ENCODE assay signal across 9 cellular contexts in the genomic region with DNA sequence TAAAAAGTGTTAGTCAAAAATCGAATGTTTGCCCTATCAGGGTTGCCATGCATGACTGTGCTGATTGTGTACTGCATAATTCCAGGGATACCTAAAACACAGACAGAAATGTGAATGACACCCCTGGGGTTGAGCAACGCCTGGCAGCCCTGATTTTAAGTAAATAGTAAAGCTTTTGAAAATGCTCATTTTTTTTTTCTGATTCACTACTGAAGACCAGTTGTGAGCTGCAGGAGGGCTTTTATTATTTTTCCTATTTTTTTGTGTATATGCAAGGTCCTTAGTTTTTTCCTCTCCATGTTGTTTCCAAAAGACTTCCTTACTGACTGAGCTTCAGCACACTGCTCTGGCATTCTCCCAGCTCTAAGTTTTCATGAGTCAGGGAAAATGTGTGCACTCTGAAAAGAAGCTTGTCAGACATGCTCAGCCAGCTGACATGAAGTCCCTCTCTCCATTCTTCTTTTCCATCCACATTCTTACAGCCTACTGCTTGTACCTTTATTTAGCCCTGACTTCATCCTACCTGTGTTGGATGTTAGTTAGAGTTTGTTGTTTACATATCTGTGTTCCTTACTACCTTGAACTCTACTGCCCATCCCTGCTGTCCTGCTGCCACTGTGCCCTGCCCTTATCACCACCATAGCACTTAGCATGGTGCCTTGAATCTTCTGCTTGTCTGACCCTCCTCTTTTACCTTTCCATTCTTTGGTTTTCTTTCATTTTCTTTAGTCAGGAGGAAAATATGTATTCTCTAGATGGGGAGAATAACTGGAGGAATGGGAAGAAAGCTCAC.
DNase-seq lines count a peak whose midpoint lies in the region; ATAC-seq, FAIRE-seq and TF ChIP-seq lines count a peak whose summit lies in the region.
"Had no signal": no experiment of that assay in that cellular context is flagged by ENCODE, and none has a peak within 500 bp of the region (broad histone marks: within the 10 kb centered on the region; RNA-seq: fewer than 3 reads in every experiment).

No MANE protein-coding gene starts in this region.

- ATAC-seq in K562, result no peak
- ATAC-seq in CD4-positive, alpha-beta T cell (ENCODE audit: poor library complexity), result no peak
- no peak for ATAC-seq in GM18858 (IDR thresholded peaks at IDR 0.05; ENCODE audit: unreplicated experiment)

- no peak overlapping the region for H3K9ac ChIP-seq in K562 (ENCODE audit: insufficient read depth in 1 of 2, low read depth in 2 of 2, low read length in 2 of 2)

- H3K9me1 ChIP-seq in K562 (ENCODE audit: control insufficient read depth, insufficient read depth, low read length), result no peaks in the 10 kb centered on the region

- H3K9me3 Mint-ChIP-seq in immature natural killer cell, result no peaks in the 10 kb centered on the region
- no peaks in the 10 kb centered on the region for H3K9me3 Mint-ChIP-seq in CD4-positive, alpha-beta T cell

- no peak overlapping the region for H3K4me2 ChIP-seq in K562 (ENCODE audit: insufficient read depth, low read length)

- H3K4me1 Mint-ChIP-seq in immature natural killer cell, result peaks cover 0 to 11% of the 10 kb centered on the region in 2 donors
- H3K4me1 Mint-ChIP-seq in CD4-positive, alpha-beta T cell (ENCODE audit: low read depth), result peaks cover 9% of the 10 kb centered on the region

- BruUV-seq in K562 (replicated peaks; lab: Mats Ljungman, UMichigan), result no TSS peak

- 0% methylated on average over 2 of the region's 2 CpGs for WGBS in K562 (ENCODE audit: insufficient coverage, low coverage, missing lambda C conversion rate)

- no peaks in the 10 kb centered on the region for H3K27me3 ChIP-seq in K562 (ENCODE audit: control insufficient read depth in 2 of 2, insufficient read depth in 2 of 2, low read length in 2 of 2)
- H3K27me3 ChIP-seq in CD4-positive, alpha-beta T cell (ENCODE audit: control insufficient read depth, insufficient read depth, low read length), result no peaks in the 10 kb centered on the region

- FAIRE-seq in K562 (lab: Jason Lieb, UNC), result no peak

- no peaks in the 10 kb centered on the region for H3K9me3 ChIP-seq in K562 (replicated peaks; ENCODE audit: control insufficient read depth, insufficient read depth, low read depth, low read length)
- no peaks in the 10 kb centered on the region for H3K9me3 ChIP-seq in CD4-positive, alpha-beta T cell (ENCODE audit: control insufficient read depth, low read length)

- no peaks in the 10 kb centered on the region for H3K36me3 ChIP-seq in K562 (ENCODE audit: control insufficient read depth, insufficient read depth, low read length)

- TF ChIP-seq CTCF in AG09319 (IDR thresholded peaks at IDR 0.05; ENCODE audit: low read depth, low read length), result no peak
- TF ChIP-seq CTCF in K562 (IDR thresholded peaks at IDR 0.05 in 2 of 3, conservative IDR thresholded peaks at IDR 0.05 in 1 of 3; ENCODE audit: insufficient read depth in 2 of 3, low read depth in 1 of 3, low read length in 3 of 3), result no peak
- no peak for TF ChIP-seq CTCF in CD4-positive, alpha-beta T cell (IDR thresholded peaks at IDR 0.05)

- no peaks in the 10 kb centered on the region for H4K20me1 ChIP-seq in K562 (replicated peaks; ENCODE audit: control insufficient read depth, insufficient read depth, low read length)

- no peaks in the 10 kb centered on the region; a peak in 1 of 5 replicates for H3K4me1 ChIP-seq in K562 (replicated peaks in 1 of 2; ENCODE audit: control insufficient read depth in 2 of 2, insufficient read depth in 2 of 2, low read length in 2 of 2)

- intact Hi-C loops in K562 (cut with micrococcal nuclease), result no loop called here
- intact Hi-C loops in CD4-positive, alpha-beta T cell (cut with DNase I, micrococcal nuclease), result no loop called here

- H3K27ac ChIP-seq in K562 (ENCODE audit: extremely low read depth, low read depth, low read length), result no peak overlapping the region
- H3K27ac ChIP-seq in CD4-positive, alpha-beta T cell (ENCODE audit: low read depth, low read length), result no peak overlapping the region

- H3K27ac Mint-ChIP-seq in immature natural killer cell, result peak overlapping the region in 1 of 6 donors; percentile 0
- H3K27ac Mint-ChIP-seq in CD4-positive, alpha-beta T cell, result no peak overlapping the region

- H3K27me3 Mint-ChIP-seq in immature natural killer cell (ENCODE audit: low read depth in 3 of 3), result peaks cover 0 to 10% (median 1%) of the 10 kb centered on the region in 3 donors
- no peaks in the 10 kb centered on the region for H3K27me3 Mint-ChIP-seq in CD4-positive, alpha-beta T cell

- no peak for TF ChIP-seq EP300 in K562 (IDR thresholded peaks at IDR 0.05; ENCODE audit: low read length)

- no peak for TF ChIP-seq POLR2A in K562 (conservative IDR thresholded peaks at IDR 0.05)

- H3K4me3 ChIP-seq in K562, result no peak overlapping the region

- POLR2A ChIA-PET in K562 (lab: Yijun Ruan, JAX), result no interaction called here
- POLR2A ChIA-PET in CD4-positive, alpha-beta T cell (lab: Charles Lee), result no interaction called here

- in situ Hi-C loops in K562 (cut with MboI), result no loop called here

- H3K4me3 Mint-ChIP-seq in immature natural killer cell, result no peak overlapping the region
- H3K4me3 Mint-ChIP-seq in CD4-positive, alpha-beta T cell, result no peak overlapping the region

- H3K79me2 ChIP-seq in K562 (ENCODE audit: control insufficient read depth, insufficient read depth, low read length), result no peaks in the 10 kb centered on the region

- H3K36me3 Mint-ChIP-seq in immature natural killer cell, result no peaks in the 10 kb centered on the region
- H3K36me3 Mint-ChIP-seq in CD4-positive, alpha-beta T cell (ENCODE audit: low read depth), result no peaks in the 10 kb centered on the region

- no peak overlapping the region for H2AFZ ChIP-seq in K562 (ENCODE audit: low read depth, low read length)

- DNase-seq in AG09319 (ENCODE audit: extremely low read depth, low read depth) (peak; percentile 42), HPDE6-E6E7 (ENCODE audit: extremely low spot score) (peak; percentile 25), K562 (ENCODE audit: extremely low read depth in 1 of 4, low spot score in 3 of 4) (no peak), medulla oblongata (ENCODE audit: extremely low spot score) (peak; percentile 66), immature natural killer cell (no peak), ureter (ENCODE audit: low spot score) (no peak)
- no peak for DNase-seq in CD4-positive, alpha-beta T cell
- DNase-seq: aorta had no signal

- no peak for TF ChIP-seq RAD21 in K562 (CRISPR knock-in tag; conservative IDR thresholded peaks at IDR 0.05 in 1 of 2, IDR thresholded peaks at IDR 0.05 in 1 of 2)

- CTCF ChIA-PET in K562 (lab: Yijun Ruan, JAX; ENCODE audit: low intra/inter-chr PET ratio), result no interaction called here
- CTCF ChIA-PET in CD4-positive, alpha-beta T cell (lab: Charles Lee), result no interaction called here

TF ChIP-seq in K562, 482 proteins besides CTCF, POLR2A, EP300 and RAD21:
- peak; percentile 74 for TF ChIP-seq C11orf30 (IDR thresholded peaks at IDR 0.05; ENCODE audit: low read depth)
- TF ChIP-seq SRSF1 (IDR thresholded peaks at IDR 0.05; ENCODE audit: low read depth, low read length), result no peak
- TF ChIP-seq MAFG (tag; conservative IDR thresholded peaks at IDR 0.05), result peak; percentile 71
- TF ChIP-seq LARP7 (IDR thresholded peaks at IDR 0.05), result no peak
- peak; percentile 72 for TF ChIP-seq ZNF316 (IDR thresholded peaks at IDR 0.05)

Comparison
In these comparisons a context has a peak if more than half of its experiments do, and no peak if none do; other contexts are left out.
1. DNase-seq: peak in AG09319 (single experiment), HPDE6-E6E7 (single experiment) and medulla oblongata (single experiment); none in K562 (0 of 4), immature natural killer cell (0 of 3), ureter (single experiment) and CD4-positive, alpha-beta T cell (0 of 10).